8 cellular contexts compared by ENCODE assay signal in the genomic region with DNA sequence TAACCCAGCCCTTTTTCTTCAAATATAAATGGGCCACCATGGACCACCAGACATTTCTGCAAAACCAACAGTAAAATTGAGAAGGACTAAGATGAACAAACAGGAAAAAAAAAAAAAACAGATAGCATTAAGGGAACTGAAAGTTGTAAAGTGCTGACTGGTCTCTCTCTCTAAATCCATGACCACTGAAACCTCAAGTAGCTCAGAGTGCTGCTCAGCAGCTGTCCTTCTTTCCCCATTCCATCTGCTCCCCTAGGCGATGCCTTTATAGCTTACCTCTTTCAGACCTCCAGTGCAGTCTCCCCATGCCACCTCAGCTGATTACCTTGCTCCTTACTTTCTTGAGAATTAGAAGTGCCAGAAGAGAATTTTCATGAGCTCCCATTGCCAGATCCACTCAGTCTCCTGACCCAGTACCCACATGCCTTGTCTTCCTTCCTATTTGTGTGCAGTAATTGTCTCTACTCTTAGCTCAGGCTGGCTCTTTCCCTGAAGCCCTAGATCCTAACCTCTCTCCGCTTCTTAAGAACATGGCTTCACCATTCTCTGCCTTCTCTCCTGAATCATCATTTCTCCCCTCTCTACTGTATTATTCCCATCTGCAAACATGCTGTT. TPM values are rescaled to one million over a fixed set of nuclear protein-coding genes. Genes with fewer than 3 reads are reported as not detected.
DNase-seq lines count a peak whose midpoint lies in the region; ATAC-seq and TF ChIP-seq lines count a peak whose summit lies in the region.

No MANE protein-coding gene starts in this region.

- no peak for TF ChIP-seq EP300 in SK-N-SH (IDR thresholded peaks at IDR 0.05; ENCODE audit: borderline replicate concordance in 1 of 2, low read depth in 1 of 2, low read length in 1 of 2)

- no peak overlapping the region for H2AFZ ChIP-seq in SK-N-SH (ENCODE audit: low read depth)

- no peak for TF ChIP-seq POLR2A in NB4 (IDR thresholded peaks at IDR 0.05; ENCODE audit: extremely low read depth, insufficient read length)

- DNase-seq in activated CD4-positive, alpha-beta T cell treated with anti-CD3 and anti-CD28 coated beads for 36 hours, result no peak
- DNase-seq in activated CD4-positive, alpha-beta T cell treated with anti-CD3 and anti-CD28 coated beads, Interleukin-2, amount 50 U/mL, for 4 hours, result no peak
- DNase-seq in NB4 (ENCODE audit: low read depth) (peak; percentile 84), pons (ENCODE audit: low spot score) (peak; percentile 66), SK-N-SH (no peak), SW 1271 (lab: John Stamatoyannopoulos, UW) (no peak), tibial artery (no peak)

- peaks cover 7% of the 10 kb centered on the region for H3K27me3 Mint-ChIP-seq in activated CD4-positive, alpha-beta T cell treated with anti-CD3 and anti-CD28 coated beads for 36 hours

- H3K27ac ChIP-seq in SK-N-SH (ENCODE audit: low read depth in 2 of 2, low read length in 1 of 2) (no peak overlapping the region), tibial artery (no peak overlapping the region)

- H4K20me1 ChIP-seq in SK-N-SH (ENCODE audit: insufficient read depth), result no peaks in the 10 kb centered on the region

- H3K4me3 Mint-ChIP-seq in activated CD4-positive, alpha-beta T cell treated with anti-CD3 and anti-CD28 coated beads for 36 hours, result no peak overlapping the region

- intact Hi-C loops in activated CD4-positive, alpha-beta T cell treated with anti-CD3 and anti-CD28 coated beads for 36 hours (cut with DNase I, micrococcal nuclease), result no loop called here
- intact Hi-C loops in tibial artery (cut with DNase I; ENCODE audit: low total_unique reads), result no loop called here

- H3K9ac ChIP-seq in SK-N-SH, result no peak overlapping the region

- H3K9me3 ChIP-seq in SK-N-SH (no peaks in the 10 kb centered on the region), tibial artery (no peaks in the 10 kb centered on the region)

- H3K4me1 ChIP-seq in SK-N-SH (ENCODE audit: control insufficient read depth in 1 of 2, insufficient read depth in 2 of 2, low read depth in 1 of 2, low read length in 1 of 2) (no peaks in the 10 kb centered on the region), tibial artery (no peaks in the 10 kb centered on the region)

- CTCF ChIA-PET in activated CD4-positive, alpha-beta T cell treated with anti-CD3 and anti-CD28 coated beads for 36 hours (lab: Charles Lee), result interaction anchor here (1.3 to 3.6 kb wide), 3 partner anchors 72 to 695 kb away, joined by 3 to 15 read pairs (median 5); no protein-coding TSS in a partner anchor
- CTCF ChIA-PET in SK-N-SH (lab: Yijun Ruan, JAX), result interaction anchor here (1.5 to 2.7 kb wide), 5 partner anchors 20 to 76 kb away, joined by 3 to 11 read pairs (median 8); no protein-coding TSS in a partner anchor

- no peaks in the 10 kb centered on the region for H3K9me3 Mint-ChIP-seq in activated CD4-positive, alpha-beta T cell treated with anti-CD3 and anti-CD28 coated beads for 36 hours (ENCODE audit: low read depth)

- no peaks in the 10 kb centered on the region for H3K36me3 Mint-ChIP-seq in activated CD4-positive, alpha-beta T cell treated with anti-CD3 and anti-CD28 coated beads for 36 hours (ENCODE audit: low read depth)

- peaks cover 3% of the 10 kb centered on the region for H3K4me1 Mint-ChIP-seq in activated CD4-positive, alpha-beta T cell treated with anti-CD3 and anti-CD28 coated beads for 36 hours

- WGBS in SK-N-SH (ENCODE audit: low lambda C conversion rate), result 48% methylated on average over 2 of the region's 2 CpGs

- H3K27me3 ChIP-seq in SK-N-SH (ENCODE audit: insufficient read depth) (peaks cover 14% of the 10 kb centered on the region; the same call in 1 of the 2 replicates), tibial artery (peaks cover 0 to 5% of the 10 kb centered on the region in 2 donors)

- H3K27ac Mint-ChIP-seq in activated CD4-positive, alpha-beta T cell treated with anti-CD3 and anti-CD28 coated beads for 36 hours, result no peak overlapping the region

- no peaks in the 10 kb centered on the region for H3K79me2 ChIP-seq in SK-N-SH (ENCODE audit: insufficient read depth)

- TF ChIP-seq CTCF in NB4 (IDR thresholded peaks at IDR 0.05; ENCODE audit: low read depth, low read length), result no peak
- no peak for TF ChIP-seq CTCF in SK-N-SH (IDR thresholded peaks at IDR 0.05)
- no peak for TF ChIP-seq CTCF in tibial artery (IDR thresholded peaks at IDR 0.05)

- POLR2A ChIA-PET in activated CD4-positive, alpha-beta T cell treated with anti-CD3 and anti-CD28 coated beads for 36 hours (lab: Charles Lee), result no interaction called here
- POLR2A ChIA-PET in SK-N-SH (lab: Yijun Ruan, JAX), result no interaction called here

- peak; percentile 36 for ATAC-seq in activated CD4-positive, alpha-beta T cell treated with anti-CD3 and anti-CD28 coated beads for 36 hours
- peak; percentile 95 for ATAC-seq in HG02763 (IDR thresholded peaks at IDR 0.05; ENCODE audit: unreplicated experiment)

- H3K4me3 ChIP-seq in NB4 (ENCODE audit: low read depth, low read length) (no peak overlapping the region), SK-N-SH (ENCODE audit: low read depth in 2 of 2, low read length in 1 of 2) (no peak overlapping the region), tibial artery (no peak overlapping the region)

- H3K4me2 ChIP-seq in SK-N-SH, result no peak overlapping the region

- no peaks in the 10 kb centered on the region for H3F3A ChIP-seq in SK-N-SH (replicated peaks; ENCODE audit: insufficient read depth)

- H3K36me3 ChIP-seq in SK-N-SH (replicated peaks in 1 of 2; ENCODE audit: control insufficient read depth in 1 of 2, insufficient read depth in 2 of 2, low read length in 1 of 2) (no peaks in the 10 kb centered on the region), tibial artery (no peaks in the 10 kb centered on the region)

- H3K9me2 ChIP-seq in SK-N-SH, result no peaks in the 10 kb centered on the region

- TF ChIP-seq RAD21 in SK-N-SH (IDR thresholded peaks at IDR 0.05; ENCODE audit: low read length), result no peak

TF ChIP-seq in SK-N-SH, 30 proteins besides CTCF, POLR2A, EP300 and RAD21 (continues in another document):
- no peak for TF ChIP-seq JUND (IDR thresholded peaks at IDR 0.05)
- TF ChIP-seq, protein P1, sequence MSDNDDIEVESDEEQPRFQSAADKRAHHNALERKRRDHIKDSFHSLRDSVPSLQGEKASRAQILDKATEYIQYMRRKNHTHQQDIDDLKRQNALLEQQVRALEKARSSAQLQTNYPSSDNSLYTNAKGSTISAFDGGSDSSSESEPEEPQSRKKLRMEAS (IDR thresholded peaks at IDR 0.05; ENCODE audit: low read depth), result no peak
- TF ChIP-seq, protein P2, sequence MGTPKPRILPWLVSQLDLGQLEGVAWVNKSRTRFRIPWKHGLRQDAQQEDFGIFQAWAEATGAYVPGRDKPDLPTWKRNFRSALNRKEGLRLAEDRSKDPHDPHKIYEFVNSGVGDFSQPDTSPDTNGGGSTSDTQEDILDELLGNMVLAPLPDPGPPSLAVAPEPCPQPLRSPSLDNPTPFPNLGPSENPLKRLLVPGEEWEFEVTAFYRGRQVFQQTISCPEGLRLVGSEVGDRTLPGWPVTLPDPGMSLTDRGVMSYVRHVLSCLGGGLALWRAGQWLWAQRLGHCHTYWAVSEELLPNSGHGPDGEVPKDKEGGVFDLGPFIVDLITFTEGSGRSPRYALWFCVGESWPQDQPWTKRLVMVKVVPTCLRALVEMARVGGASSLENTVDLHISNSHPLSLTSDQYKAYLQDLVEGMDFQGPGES (IDR thresholded peaks at IDR 0.05; ENCODE audit: low read depth, low read length), result no peak
- no peak for TF ChIP-seq RCOR1 (IDR thresholded peaks at IDR 0.05; ENCODE audit: low read length)
- TF ChIP-seq, protein P3, sequence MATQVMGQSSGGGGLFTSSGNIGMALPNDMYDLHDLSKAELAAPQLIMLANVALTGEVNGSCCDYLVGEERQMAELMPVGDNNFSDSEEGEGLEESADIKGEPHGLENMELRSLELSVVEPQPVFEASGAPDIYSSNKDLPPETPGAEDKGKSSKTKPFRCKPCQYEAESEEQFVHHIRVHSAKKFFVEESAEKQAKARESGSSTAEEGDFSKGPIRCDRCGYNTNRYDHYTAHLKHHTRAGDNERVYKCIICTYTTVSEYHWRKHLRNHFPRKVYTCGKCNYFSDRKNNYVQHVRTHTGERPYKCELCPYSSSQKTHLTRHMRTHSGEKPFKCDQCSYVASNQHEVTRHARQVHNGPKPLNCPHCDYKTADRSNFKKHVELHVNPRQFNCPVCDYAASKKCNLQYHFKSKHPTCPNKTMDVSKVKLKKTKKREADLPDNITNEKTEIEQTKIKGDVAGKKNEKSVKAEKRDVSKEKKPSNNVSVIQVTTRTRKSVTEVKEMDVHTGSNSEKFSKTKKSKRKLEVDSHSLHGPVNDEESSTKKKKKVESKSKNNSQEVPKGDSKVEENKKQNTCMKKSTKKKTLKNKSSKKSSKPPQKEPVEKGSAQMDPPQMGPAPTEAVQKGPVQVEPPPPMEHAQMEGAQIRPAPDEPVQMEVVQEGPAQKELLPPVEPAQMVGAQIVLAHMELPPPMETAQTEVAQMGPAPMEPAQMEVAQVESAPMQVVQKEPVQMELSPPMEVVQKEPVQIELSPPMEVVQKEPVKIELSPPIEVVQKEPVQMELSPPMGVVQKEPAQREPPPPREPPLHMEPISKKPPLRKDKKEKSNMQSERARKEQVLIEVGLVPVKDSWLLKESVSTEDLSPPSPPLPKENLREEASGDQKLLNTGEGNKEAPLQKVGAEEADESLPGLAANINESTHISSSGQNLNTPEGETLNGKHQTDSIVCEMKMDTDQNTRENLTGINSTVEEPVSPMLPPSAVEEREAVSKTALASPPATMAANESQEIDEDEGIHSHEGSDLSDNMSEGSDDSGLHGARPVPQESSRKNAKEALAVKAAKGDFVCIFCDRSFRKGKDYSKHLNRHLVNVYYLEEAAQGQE (IDR thresholded peaks at IDR 0.05; ENCODE audit: low read depth, low read length), result no peak
- TF ChIP-seq, protein P4, sequence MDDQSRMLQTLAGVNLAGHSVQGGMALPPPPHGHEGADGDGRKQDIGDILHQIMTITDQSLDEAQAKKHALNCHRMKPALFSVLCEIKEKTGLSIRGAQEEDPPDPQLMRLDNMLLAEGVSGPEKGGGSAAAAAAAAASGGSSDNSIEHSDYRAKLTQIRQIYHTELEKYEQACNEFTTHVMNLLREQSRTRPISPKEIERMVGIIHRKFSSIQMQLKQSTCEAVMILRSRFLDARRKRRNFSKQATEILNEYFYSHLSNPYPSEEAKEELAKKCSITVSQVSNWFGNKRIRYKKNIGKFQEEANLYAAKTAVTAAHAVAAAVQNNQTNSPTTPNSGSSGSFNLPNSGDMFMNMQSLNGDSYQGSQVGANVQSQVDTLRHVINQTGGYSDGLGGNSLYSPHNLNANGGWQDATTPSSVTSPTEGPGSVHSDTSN (IDR thresholded peaks at IDR 0.05), result no peak
- no peak for TF ChIP-seq POLR2AphosphoS5 (IDR thresholded peaks at IDR 0.05; ENCODE audit: low read depth, low read length)
- TF ChIP-seq ELF1 (IDR thresholded peaks at IDR 0.05), result no peak
- no peak for TF ChIP-seq FOSL2 (IDR thresholded peaks at IDR 0.05; ENCODE audit: borderline replicate concordance, low read depth)
- TF ChIP-seq MEF2A (IDR thresholded peaks at IDR 0.05; ENCODE audit: borderline replicate concordance, low read depth), result no peak
- TF ChIP-seq RFX5 (IDR thresholded peaks at IDR 0.05; ENCODE audit: low read length), result no peak

RNA-seq across cellular contexts. Expression of a gene that starts 23.9 kb away (rescaled TPM):
- 1 to 10 TPM; 1.4 to 2.2 TPM for total RNA-seq in activated CD4-positive, alpha-beta T cell treated with anti-CD3 and anti-CD28 coated beads for 36 hours
- not detected in 2 replicates for polyA plus RNA-seq in SK-N-SH (2012; rRNA removed)
- not detected in 2 replicates for polyA plus RNA-seq in SK-N-SH (2012; cell fraction: cytosol; rRNA removed)
- polyA plus RNA-seq in SK-N-SH (2012; cell fraction: nucleus; rRNA removed), result 0.02 TPM in 1 of 2 replicates, not detected in the other

Comparison
In these comparisons a context has a peak if more than half of its experiments do, and no peak if none do; other contexts are left out.
1. DNase-seq: peak in NB4 (single experiment) and pons (single experiment); none in activated CD4-positive, alpha-beta T cell treated with anti-CD3 and anti-CD28 coated beads for 36 hours (single experiment), activated CD4-positive, alpha-beta T cell treated with anti-CD3 and anti-CD28 coated beads, Interleukin-2, amount 50 U/mL, for 4 hours (0 of 2), SK-N-SH (single experiment), SW 1271 (0 of 2) and tibial artery (0 of 2).